18 cellular contexts compared by ENCODE assay signal in the genomic region with DNA sequence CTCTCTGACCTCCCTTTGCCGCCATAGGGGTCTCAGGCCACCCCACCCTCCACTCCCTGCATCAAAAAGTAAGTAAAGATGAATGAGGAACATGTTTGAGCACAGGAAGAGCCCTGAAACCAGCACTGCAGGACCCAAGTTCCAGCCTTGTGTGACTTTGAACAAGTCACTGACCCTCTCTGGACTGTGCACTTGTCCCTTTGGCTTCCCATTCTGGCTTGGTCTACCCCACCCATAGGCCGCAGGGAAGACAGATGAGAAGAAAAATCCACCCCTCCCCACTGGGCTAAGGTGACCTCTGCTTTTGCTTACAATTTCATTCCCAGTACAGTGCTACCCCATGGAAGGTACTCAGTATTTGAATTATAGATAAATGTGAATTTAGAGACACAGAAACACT. TPM values are rescaled to one million over a fixed set of nuclear protein-coding genes. Genes with fewer than 3 reads are reported as not detected.
DNase-seq lines count a peak whose midpoint lies in the region; ATAC-seq, FAIRE-seq and TF ChIP-seq lines count a peak whose summit lies in the region.
"Had no signal": no experiment of that assay in that cellular context is flagged by ENCODE, and none has a peak within 500 bp of the region (broad histone marks: within the 10 kb centered on the region; RNA-seq: fewer than 3 reads in every experiment).

No MANE protein-coding gene starts in this region.

- H3K4me3 Mint-ChIP-seq in T-helper 17 cell: no peak overlapping the region
- no peak overlapping the region for H3K4me3 Mint-ChIP-seq in neural progenitor cell

- no peak overlapping the region for H2AFZ ChIP-seq in neural progenitor cell (replicated peaks)

- POLR2A ChIA-PET in A549 (lab: Yijun Ruan, JAX): no interaction called here

- H3F3A ChIP-seq in neural progenitor cell (ENCODE audit: low read depth): peaks cover 33% of the 10 kb centered on the region

- CTCF ChIA-PET in A549 (lab: Yijun Ruan, JAX): interaction anchor here (14.3 kb wide), 1 partner anchor 311 kb away, joined by 318 read pairs; no protein-coding TSS in a partner anchor

- ATAC-seq in A549 (no peak), T-helper 17 cell (no peak), gastroesophageal sphincter (no peak), GM18870 (IDR thresholded peaks at IDR 0.05; ENCODE audit: unreplicated experiment) (no peak), HG02642 (IDR thresholded peaks at IDR 0.05; ENCODE audit: poor library complexity, unreplicated experiment) (no peak)
- ATAC-seq: K562 had no signal

- H3K36me3 Mint-ChIP-seq in T-helper 17 cell (ENCODE audit: low read depth) (no peaks in the 10 kb centered on the region), neural progenitor cell (no peaks in the 10 kb centered on the region)

- H3K27me3 Mint-ChIP-seq in T-helper 17 cell (peaks cover 16% of the 10 kb centered on the region), neural progenitor cell (ENCODE audit: insufficient read depth, low read depth) (peaks cover 5% of the 10 kb centered on the region)

- H3K27ac ChIP-seq in A549 (peak overlapping the region; percentile 95 to 99), gastroesophageal sphincter (peak overlapping the region in 3 of 4 donors; percentile 10 to 55 (median 49)), neural progenitor cell (no peak overlapping the region)
- H3K27ac ChIP-seq: BLaER1 treated with 17β-estradiol and CSF1 and Interleukin-3, amounts not matched to agents 10 nM and 100 nM had no signal

- H3K4me2 ChIP-seq in A549 (no peak overlapping the region), neural progenitor cell (no peak overlapping the region)
- H3K4me2 ChIP-seq: BLaER1 treated with 17β-estradiol and CSF1 and Interleukin-3, amounts not matched to agents 10 nM and 100 nM had no signal

- H3K4me3 ChIP-seq in A549 (no peak overlapping the region), gastroesophageal sphincter (no peak overlapping the region), neural progenitor cell (no peak overlapping the region)
- H3K4me3 ChIP-seq: BLaER1 treated with 17β-estradiol and CSF1 and Interleukin-3, amounts not matched to agents 10 nM and 100 nM; HAP-1; K562 had no signal

- H3K36me3 ChIP-seq in gastroesophageal sphincter (no peaks in the 10 kb centered on the region), neural progenitor cell (no peaks in the 10 kb centered on the region)
- H3K36me3 ChIP-seq: BLaER1 treated with 17β-estradiol and CSF1 and Interleukin-3, amounts not matched to agents 10 nM and 100 nM; HAP-1 had no signal

- TF ChIP-seq RAD21 in A549 (conservative IDR thresholded peaks at IDR 0.05 in 1 of 2, IDR thresholded peaks at IDR 0.05 in 1 of 2): no peak

- WGBS in A549 (ENCODE audit: missing lambda C conversion rate): 79% methylated on average over 2 of the region's 2 CpGs
- WGBS in gastroesophageal sphincter (ENCODE audit: low coverage in 1 of 2), 2 donors: 100% methylated on average over 1 of the region's 2 CpGs; no CpG with 5 or more reads in 1 of the 2 donors

- TF ChIP-seq POLR2A in A549 (IDR thresholded peaks at IDR 0.05; ENCODE audit: low read length): no peak
- no peak for TF ChIP-seq POLR2A in gastroesophageal sphincter (IDR thresholded peaks at IDR 0.05)

- H3K79me2 ChIP-seq in neural progenitor cell (ENCODE audit: low read depth): no peaks in the 10 kb centered on the region

- H3K4me1 ChIP-seq in A549 (peaks cover 24% of the 10 kb centered on the region), gastroesophageal sphincter (peaks cover 0 to 50% (median 20%) of the 10 kb centered on the region in 3 donors), neural progenitor cell (peaks cover 52% of the 10 kb centered on the region)

- TF ChIP-seq CTCF in A549 (IDR thresholded peaks at IDR 0.05) (no peak), gastroesophageal sphincter (IDR thresholded peaks at IDR 0.05) (no peak), neural progenitor cell (IDR thresholded peaks at IDR 0.05) (no peak)

- TF ChIP-seq EP300 in A549 (IDR thresholded peaks at IDR 0.05) (no peak), gastroesophageal sphincter (IDR thresholded peaks at IDR 0.05) (no peak)

- no peaks in the 10 kb centered on the region for H3K9me3 ChIP-seq in A549
- no peaks in the 10 kb centered on the region for H3K9me3 ChIP-seq in T-helper 17 cell (ENCODE audit: control insufficient read depth, low read length, poor library complexity, severe bottlenecking)
- H3K9me3 ChIP-seq in gastroesophageal sphincter: no peaks in the 10 kb centered on the region
- H3K9me3 ChIP-seq in neural progenitor cell (ENCODE audit: low read depth): no peaks in the 10 kb centered on the region
- H3K9me3 ChIP-seq: BLaER1 treated with 17β-estradiol and CSF1 and Interleukin-3, amounts not matched to agents 10 nM and 100 nM had no signal

- H4K20me1 ChIP-seq in neural progenitor cell (ENCODE audit: low read depth): no peaks in the 10 kb centered on the region
- H4K20me1 ChIP-seq: BLaER1 treated with 17β-estradiol and CSF1 and Interleukin-3, amounts not matched to agents 10 nM and 100 nM had no signal

- H3K4me1 Mint-ChIP-seq in T-helper 17 cell: no peaks in the 10 kb centered on the region
- peaks cover 66% of the 10 kb centered on the region for H3K4me1 Mint-ChIP-seq in neural progenitor cell

- H3K27me3 ChIP-seq in gastroesophageal sphincter: no peaks in the 10 kb centered on the region
- no peaks in the 10 kb centered on the region for H3K27me3 ChIP-seq in neural progenitor cell

- no peak overlapping the region for H3K9ac ChIP-seq in neural progenitor cell
- H3K9ac ChIP-seq: BLaER1 treated with 17β-estradiol and CSF1 and Interleukin-3, amounts not matched to agents 10 nM and 100 nM had no signal

- no peak for DNase-seq in A549 (ENCODE audit: low read depth in 1 of 2, low spot score in 1 of 2)
- DNase-seq in T-helper 17 cell: no peak
- no peak for DNase-seq in neural progenitor cell (ENCODE audit: low spot score)
- DNase-seq in COLO668 (lab: John Stamatoyannopoulos, UW; ENCODE audit: unreplicated experiment): no peak
- DNase-seq in posterior vena cava (ENCODE audit: low spot score): no peak
- DNase-seq: NCI-H1436, NCI-H2029, NCI-H2171 treated with DMSO at 0.1 percent for 48 hours, NCI-H446 treated with DMSO at 0.1 percent for 48 hours, OCI-M1, RPMI8226 had no signal

- H3K9me3 Mint-ChIP-seq in neural progenitor cell: no peaks in the 10 kb centered on the region

- FAIRE-seq in A549 (lab: Jason Lieb, UNC): no peak
- FAIRE-seq: GM12892, K562 had no signal

- intact Hi-C loops in posterior vena cava (cut with DNase I): no loop called here

- H3K27ac Mint-ChIP-seq in T-helper 17 cell: peak overlapping the region; percentile 45
- peak overlapping the region; percentile 68 for H3K27ac Mint-ChIP-seq in neural progenitor cell

TF ChIP-seq in A549, 52 proteins besides CTCF, POLR2A, EP300 and RAD21 (continues in another document):
- TF ChIP-seq, protein P1, sequence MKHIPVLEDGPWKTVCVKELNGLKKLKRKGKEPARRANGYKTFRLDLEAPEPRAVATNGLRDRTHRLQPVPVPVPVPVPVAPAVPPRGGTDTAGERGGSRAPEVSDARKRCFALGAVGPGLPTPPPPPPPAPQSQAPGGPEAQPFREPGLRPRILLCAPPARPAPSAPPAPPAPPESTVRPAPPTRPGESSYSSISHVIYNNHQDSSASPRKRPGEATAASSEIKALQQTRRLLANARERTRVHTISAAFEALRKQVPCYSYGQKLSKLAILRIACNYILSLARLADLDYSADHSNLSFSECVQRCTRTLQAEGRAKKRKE (CRISPR knock-in tag; IDR thresholded peaks at IDR 0.05; ENCODE audit: low read depth): no peak
- no peak for TF ChIP-seq MAZ (IDR thresholded peaks at IDR 0.05; ENCODE audit: borderline replicate concordance, low read depth, low read length)
- no peak for TF ChIP-seq BHLHE40 (IDR thresholded peaks at IDR 0.05; ENCODE audit: low read depth, low read length)
- no peak for TF ChIP-seq CBX2 (IDR thresholded peaks at IDR 0.05; ENCODE audit: borderline replicate concordance, low read depth)
- TF ChIP-seq KDM5A (IDR thresholded peaks at IDR 0.05): no peak
- TF ChIP-seq, protein P2, sequence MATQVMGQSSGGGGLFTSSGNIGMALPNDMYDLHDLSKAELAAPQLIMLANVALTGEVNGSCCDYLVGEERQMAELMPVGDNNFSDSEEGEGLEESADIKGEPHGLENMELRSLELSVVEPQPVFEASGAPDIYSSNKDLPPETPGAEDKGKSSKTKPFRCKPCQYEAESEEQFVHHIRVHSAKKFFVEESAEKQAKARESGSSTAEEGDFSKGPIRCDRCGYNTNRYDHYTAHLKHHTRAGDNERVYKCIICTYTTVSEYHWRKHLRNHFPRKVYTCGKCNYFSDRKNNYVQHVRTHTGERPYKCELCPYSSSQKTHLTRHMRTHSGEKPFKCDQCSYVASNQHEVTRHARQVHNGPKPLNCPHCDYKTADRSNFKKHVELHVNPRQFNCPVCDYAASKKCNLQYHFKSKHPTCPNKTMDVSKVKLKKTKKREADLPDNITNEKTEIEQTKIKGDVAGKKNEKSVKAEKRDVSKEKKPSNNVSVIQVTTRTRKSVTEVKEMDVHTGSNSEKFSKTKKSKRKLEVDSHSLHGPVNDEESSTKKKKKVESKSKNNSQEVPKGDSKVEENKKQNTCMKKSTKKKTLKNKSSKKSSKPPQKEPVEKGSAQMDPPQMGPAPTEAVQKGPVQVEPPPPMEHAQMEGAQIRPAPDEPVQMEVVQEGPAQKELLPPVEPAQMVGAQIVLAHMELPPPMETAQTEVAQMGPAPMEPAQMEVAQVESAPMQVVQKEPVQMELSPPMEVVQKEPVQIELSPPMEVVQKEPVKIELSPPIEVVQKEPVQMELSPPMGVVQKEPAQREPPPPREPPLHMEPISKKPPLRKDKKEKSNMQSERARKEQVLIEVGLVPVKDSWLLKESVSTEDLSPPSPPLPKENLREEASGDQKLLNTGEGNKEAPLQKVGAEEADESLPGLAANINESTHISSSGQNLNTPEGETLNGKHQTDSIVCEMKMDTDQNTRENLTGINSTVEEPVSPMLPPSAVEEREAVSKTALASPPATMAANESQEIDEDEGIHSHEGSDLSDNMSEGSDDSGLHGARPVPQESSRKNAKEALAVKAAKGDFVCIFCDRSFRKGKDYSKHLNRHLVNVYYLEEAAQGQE (IDR thresholded peaks at IDR 0.05): no peak
- TF ChIP-seq RARB (CRISPR knock-in tag; IDR thresholded peaks at IDR 0.05): no peak
- TF ChIP-seq, protein P3, sequence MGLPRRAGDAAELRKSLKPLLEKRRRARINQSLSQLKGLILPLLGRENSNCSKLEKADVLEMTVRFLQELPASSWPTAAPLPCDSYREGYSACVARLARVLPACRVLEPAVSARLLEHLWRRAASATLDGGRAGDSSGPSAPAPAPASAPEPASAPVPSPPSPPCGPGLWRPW (IDR thresholded peaks at IDR 0.05): no peak
- TF ChIP-seq CBX8 (IDR thresholded peaks at IDR 0.05): no peak

RNA-seq across cellular contexts. Expression of a gene that starts 43.8 kb away (rescaled TPM):
- polyA plus RNA-seq in A549 (2011; rRNA removed) (7.9 and 10.2 TPM in 2 replicates), A549 (2017; fragmentation: RNase III; extraction: RNeasy Plus Mini Kit Qiagen cat#74134 plus additional on column Dnase treatment) (4.4 to 5.2 TPM (median 4.9 TPM) in 3 replicates)
- polyA plus RNA-seq in A549 (2012; cell fraction: cytosol; rRNA removed): 2.9 and 3.0 TPM in 2 replicates
- polyA plus RNA-seq in A549 (2012; cell fraction: nucleus; rRNA removed): 1.7 and 3.3 TPM in 2 replicates
- 1.6 and 1.8 TPM in 2 replicates for polyA minus RNA-seq in A549 (2011; rRNA and poly(A)+ RNA removed)
- total RNA-seq in T-helper 17 cell (not detected), gastroesophageal sphincter (1 to 10 TPM in 3 of 4 donors, under 1 TPM in 1; 0.22 to 3.4 (median 2.0) TPM), neural progenitor cell (ENCODE audit: low replicate concordance) (1.8 and 2.4 TPM in 2 replicates), posterior vena cava (1 to 10 TPM; 1.5 to 3.1 TPM)
